ENCODE assay signal across 1 cellular context in genomic region chr5:68265347-68265746, GRCh38.
TF ChIP-seq lines count a peak whose summit lies in the region.

No MANE protein-coding gene starts in this region.

TF ChIP-seq in HepG2, 621 proteins besides CTCF, POLR2A, EP300 and RAD21 (continued from another document):
- no peak for TF ChIP-seq ZNF142 (CRISPR knock-in tag; IDR thresholded peaks at IDR 0.05)
- no peak for TF ChIP-seq ZNF746 (CRISPR knock-in tag; IDR thresholded peaks at IDR 0.05)
- no peak for TF ChIP-seq SOX6 (IDR thresholded peaks at IDR 0.05)
- no peak for TF ChIP-seq SOX6 (CRISPR knock-in tag; IDR thresholded peaks at IDR 0.05)
- TF ChIP-seq ZNF274 (CRISPR knock-in tag; IDR thresholded peaks at IDR 0.05) = no peak
- no peak for TF ChIP-seq RBM22 (optimal IDR thresholded peaks at IDR 0.05; ENCODE audit: low read length)
- TF ChIP-seq NFE2L1 (CRISPR knock-in tag; IDR thresholded peaks at IDR 0.05; ENCODE audit: borderline replicate concordance) = no peak
- no peak for TF ChIP-seq ZNF224 (CRISPR knock-in tag; IDR thresholded peaks at IDR 0.05)
- no peak for TF ChIP-seq ZNF33B (CRISPR knock-in tag; IDR thresholded peaks at IDR 0.05)
- no peak for TF ChIP-seq PAX8 (CRISPR knock-in tag; IDR thresholded peaks at IDR 0.05; ENCODE audit: borderline replicate concordance)
- no peak for TF ChIP-seq HCFC1 (IDR thresholded peaks at IDR 0.05; ENCODE audit: low read depth, low read length)
- TF ChIP-seq HMGXB4 (CRISPR knock-in tag; IDR thresholded peaks at IDR 0.05; ENCODE audit: borderline replicate concordance in 1 of 2, low read depth in 1 of 2) = no peak
- no peak for TF ChIP-seq ZSCAN25 (CRISPR knock-in tag; IDR thresholded peaks at IDR 0.05)
- no peak for TF ChIP-seq SAP130 (CRISPR knock-in tag; IDR thresholded peaks at IDR 0.05; ENCODE audit: low read depth)
- TF ChIP-seq ZFP36L1 (CRISPR knock-in tag; IDR thresholded peaks at IDR 0.05) = no peak
- no peak for TF ChIP-seq FLYWCH1 (CRISPR knock-in tag; IDR thresholded peaks at IDR 0.05)
- TF ChIP-seq TEAD2 (CRISPR knock-in tag; IDR thresholded peaks at IDR 0.05) = no peak
- TF ChIP-seq ELK4 (CRISPR knock-in tag; IDR thresholded peaks at IDR 0.05; ENCODE audit: borderline replicate concordance) = no peak
TF ChIP-seq in HepG2: peak in this region for 0.
